Comparison of ENCODE assay signal across 10 cellular contexts in genomic region chr18:63099848-63100625, GRCh38.
DNase-seq lines count a peak whose midpoint lies in the region; ATAC-seq and TF ChIP-seq lines count a peak whose summit lies in the region.
"Had no signal": no experiment of that assay in that cellular context is flagged by ENCODE, and none has a peak within 500 bp of the region (broad histone marks: within the 10 kb centered on the region; RNA-seq: fewer than 3 reads in every experiment).

No MANE protein-coding gene starts in this region.

- intact Hi-C loops in spleen (cut with DNase I; ENCODE audit: low total_unique reads) (no loop called here), breast epithelium (cut with DNase I; ENCODE audit: low total_unique reads) (no loop called here)

- peaks cover 0 to 35% (median 23%) of the 10 kb centered on the region in 6 donors for H3K4me1 ChIP-seq in spleen
- no peaks in the 10 kb centered on the region for H3K4me1 ChIP-seq in breast epithelium

- peaks cover 6% of the 10 kb centered on the region for H3K36me3 Mint-ChIP-seq in T-helper 2 cell treated with Interferon-gamma antibody and Interleukin-4, amounts not matched to agents 5 μg/mL and 100 μg/mL, for 36 hours (ENCODE audit: low read depth)
- H3K36me3 Mint-ChIP-seq in central memory CD8-positive, alpha-beta T cell (ENCODE audit: insufficient read depth), result peaks cover 7% of the 10 kb centered on the region

- H3K27me3 ChIP-seq in spleen (replicated peaks in 1 of 7), result peaks cover 0 to 7% (median 0%) of the 10 kb centered on the region in 7 donors
- H3K27me3 ChIP-seq in breast epithelium, result no peaks in the 10 kb centered on the region

- no peak for TF ChIP-seq CTCF in spleen (IDR thresholded peaks at IDR 0.05 in 8 of 11, conservative IDR thresholded peaks at IDR 0.05 in 3 of 11)
- TF ChIP-seq CTCF in breast epithelium (IDR thresholded peaks at IDR 0.05), result no peak

- H3K4me3 ChIP-seq in spleen, result no peak overlapping the region
- no peak overlapping the region for H3K4me3 ChIP-seq in breast epithelium
- H3K4me3 ChIP-seq: thoracic aorta had no signal

- H3K27ac ChIP-seq in spleen, result no peak overlapping the region
- H3K27ac ChIP-seq in breast epithelium, result no peak overlapping the region
- H3K27ac ChIP-seq: thoracic aorta had no signal

- no peak for DNase-seq in T-helper 2 cell treated with Interferon-gamma antibody and Interleukin-4, amounts not matched to agents 5 μg/mL and 100 μg/mL, for 36 hours (ENCODE audit: low spot score)
- DNase-seq in T-helper 2 cell, result no peak
- no peak for DNase-seq in central memory CD8-positive, alpha-beta T cell (ENCODE audit: low spot score in 2 of 2)
- peak; percentile 74 for DNase-seq in spleen
- no peak for DNase-seq in DMS153 treated with DMSO at 0.1 percent for 48 hours (lab: John Stamatoyannopoulos, UW; ENCODE audit: unreplicated experiment)
- DNase-seq in AG20443 (ENCODE audit: low spot score), result no peak
- no peak for DNase-seq in breast epithelium (ENCODE audit: low spot score in 2 of 2)
- DNase-seq: nucleus accumbens had no signal

- peaks cover 7% of the 10 kb centered on the region for H3K9me3 Mint-ChIP-seq in T-helper 2 cell treated with Interferon-gamma antibody and Interleukin-4, amounts not matched to agents 5 μg/mL and 100 μg/mL, for 36 hours
- H3K9me3 Mint-ChIP-seq in central memory CD8-positive, alpha-beta T cell, result peaks cover under 1% of the 10 kb centered on the region

- peak overlapping the region; percentile 64 for H3K4me3 Mint-ChIP-seq in T-helper 2 cell treated with Interferon-gamma antibody and Interleukin-4, amounts not matched to agents 5 μg/mL and 100 μg/mL, for 36 hours
- no peak overlapping the region for H3K4me3 Mint-ChIP-seq in central memory CD8-positive, alpha-beta T cell

- H3K36me3 ChIP-seq in spleen, result no peaks in the 10 kb centered on the region
- no peaks in the 10 kb centered on the region for H3K36me3 ChIP-seq in breast epithelium
- H3K36me3 ChIP-seq: thoracic aorta had no signal

- WGBS in spleen, 5 donors, result 39 to 56% (median 50%) methylated on average over 5 to 10 of the region's 10 CpGs

- TF ChIP-seq POLR2A in spleen (IDR thresholded peaks at IDR 0.05) (no peak), breast epithelium (IDR thresholded peaks at IDR 0.05) (no peak)

- no peaks in the 10 kb centered on the region for H3K9me3 ChIP-seq in spleen
- H3K9me3 ChIP-seq in breast epithelium, result no peaks in the 10 kb centered on the region
- H3K9me3 ChIP-seq: thoracic aorta had no signal

- peak overlapping the region; percentile 32 for H3K27ac Mint-ChIP-seq in T-helper 2 cell treated with Interferon-gamma antibody and Interleukin-4, amounts not matched to agents 5 μg/mL and 100 μg/mL, for 36 hours
- peak overlapping the region; percentile 14 for H3K27ac Mint-ChIP-seq in central memory CD8-positive, alpha-beta T cell (ENCODE audit: low read depth)

- peaks cover 60% of the 10 kb centered on the region for H3K4me1 Mint-ChIP-seq in T-helper 2 cell treated with Interferon-gamma antibody and Interleukin-4, amounts not matched to agents 5 μg/mL and 100 μg/mL, for 36 hours (ENCODE audit: low read depth)
- peaks cover 56% of the 10 kb centered on the region for H3K4me1 Mint-ChIP-seq in central memory CD8-positive, alpha-beta T cell

- H3K27me3 Mint-ChIP-seq in T-helper 2 cell treated with Interferon-gamma antibody and Interleukin-4, amounts not matched to agents 5 μg/mL and 100 μg/mL, for 36 hours (ENCODE audit: low read depth), result peaks cover 29% of the 10 kb centered on the region
- no peaks in the 10 kb centered on the region for H3K27me3 Mint-ChIP-seq in central memory CD8-positive, alpha-beta T cell

- ATAC-seq in HG03354 (IDR thresholded peaks at IDR 0.05; ENCODE audit: poor library complexity, severe bottlenecking, unreplicated experiment), result peak; percentile 73
- ATAC-seq in central memory CD8-positive, alpha-beta T cell (replicated peaks; ENCODE audit: extremely low read depth, poor library complexity, severe bottlenecking), result no peak
